In genomic region chr4:125314676-125315570, GRCh38 we compare ENCODE assay signal across 8 cellular contexts. TPM values are rescaled to one million over a fixed set of nuclear protein-coding genes. Genes with fewer than 3 reads are reported as not detected.
DNase-seq lines count a peak whose midpoint lies in the region; ATAC-seq, FAIRE-seq and TF ChIP-seq lines count a peak whose summit lies in the region.

TSS of gene FAT4 (plus strand) at chr4:125314955. CDS start at chr4:125316412, 1,457 bp downstream.

- TF ChIP-seq POLR2A in IMR-90 (IDR thresholded peaks at IDR 0.05; ENCODE audit: low read depth, low read length), result no peak; the same call in 1 of the 2 replicates

- DNase-seq in G401 (ENCODE audit: low spot score) (peak; percentile 45), IMR-90 (peak; percentile 97), RCC 7860 (ENCODE audit: low spot score) (peak; percentile 74), astrocyte (ENCODE audit: low read depth) (peak; percentile 97), heart right ventricle (peak; percentile 96 to 97), osteocyte (ENCODE audit: extremely low spot score, unreplicated experiment) (peak; percentile 99)
- no peak for DNase-seq in effector CD4-positive, alpha-beta T cell

- peak; percentile 65 for FAIRE-seq in RCC 7860 (lab: Jason Lieb, UNC)
- no peak for FAIRE-seq in astrocyte (lab: Jason Lieb, UNC)

- H3K4me1 ChIP-seq in IMR-90 (ENCODE audit: control insufficient read depth, insufficient read depth, low read length), result peaks cover 11% of the 10 kb centered on the region
- peaks cover 21% of the 10 kb centered on the region for H3K4me1 ChIP-seq in astrocyte (ENCODE audit: insufficient read depth, low read length)
- H3K4me1 ChIP-seq in heart right ventricle, result peaks cover 0 to 50% (median 30%) of the 10 kb centered on the region in 9 donors

- CTCF ChIA-PET in IMR-90 (lab: Yijun Ruan, JAX), result interaction anchor here (0.6 to 2.6 kb wide), 6 partner anchors 420 to 1812 kb away, joined by 3 to 9 read pairs (median 3); no protein-coding TSS in a partner anchor

- H3K27me3 ChIP-seq in IMR-90 (ENCODE audit: control insufficient read depth, insufficient read depth, low read length), result no peaks in the 10 kb centered on the region
- peaks cover 2% of the 10 kb centered on the region for H3K27me3 ChIP-seq in astrocyte (ENCODE audit: insufficient read depth, low read length)
- H3K27me3 ChIP-seq in heart right ventricle, result peaks cover 0 to 55% (median 0%) of the 10 kb centered on the region in 7 donors

- H2AK9ac ChIP-seq in IMR-90 (replicated peaks; ENCODE audit: low read depth, low read length, poor library complexity), result peak within 1 kb of the TSS; percentile 60

- H2BK5ac ChIP-seq in IMR-90 (ENCODE audit: low read depth, low read length, poor library complexity, severe bottlenecking), result peak within 1 kb of the TSS; percentile 76

- H4K5ac ChIP-seq in IMR-90 (ENCODE audit: low read depth, low read length), result peak within 1 kb of the TSS; percentile 83

- intact Hi-C loops in IMR-90 (cut with micrococcal nuclease) (loop anchor here (1.0 to 10.0 kb wide), 12 partner anchors 52 to 1092 kb away; no protein-coding TSS in a partner anchor), heart right ventricle (cut with DNase I) (loop anchor here in 9 of 10 donors (2.0 to 10.0 kb wide), 17 partner anchors 77 to 1290 kb away; no protein-coding TSS in a partner anchor)

- H4K20me1 ChIP-seq in IMR-90 (ENCODE audit: insufficient read depth, low read length) (peaks cover 6% of the 10 kb centered on the region; the same call in 1 of the 2 replicates), astrocyte (ENCODE audit: insufficient read depth, low read length) (peaks cover 7% of the 10 kb centered on the region)

- in situ Hi-C loops in G401 (cut with HindIII; ENCODE audit: low sequenced_read_pairs) (no loop called here), IMR-90 (cut with MboI; ENCODE audit: low sequenced_read_pairs) (loop anchor here (5.0 to 25.0 kb wide), 4 partner anchors 427 to 1292 kb away; no protein-coding TSS in a partner anchor)

- peak within 1 kb of the TSS; percentile 96 for H3K23ac ChIP-seq in IMR-90 (ENCODE audit: low read depth, low read length)

- TF ChIP-seq CTCF in IMR-90 (conservative IDR thresholded peaks at IDR 0.05; ENCODE audit: low read depth, low read length), result no peak
- no peak for TF ChIP-seq CTCF in astrocyte (IDR thresholded peaks at IDR 0.05; ENCODE audit: insufficient read depth, low read depth, low read length)
- TF ChIP-seq CTCF in heart right ventricle (IDR thresholded peaks at IDR 0.05), result peak in 5 of 9 donors; percentile 15 to 59 (median 59)
- peak; percentile 32 for TF ChIP-seq CTCF in osteocyte (IDR thresholded peaks at IDR 0.05)

- peak within 1 kb of the TSS; percentile 80 for H4K91ac ChIP-seq in IMR-90 (ENCODE audit: insufficient read depth, low read depth, low read length)

- peak within 1 kb of the TSS; percentile 79; the same call in 1 of the 2 replicates for H3K56ac ChIP-seq in IMR-90 (ENCODE audit: extremely low read depth, insufficient read depth, low read length)

- ATAC-seq in GM21786 (IDR thresholded peaks at IDR 0.05; ENCODE audit: unreplicated experiment) (peak; percentile 64), IMR-90 (ENCODE audit: low read depth) (peak; percentile 91), heart right ventricle (peak; percentile 92 to 97 (median 94))

- H3K79me1 ChIP-seq in IMR-90 (ENCODE audit: low read depth in 1 of 2, low read length in 2 of 2), result peaks cover 25 to 42% of the 10 kb centered on the region in 2 experiments

- H4K8ac ChIP-seq in IMR-90 (ENCODE audit: low read depth in 2 of 2, low read length in 2 of 2), result peak within 1 kb of the TSS; percentile 70 to 73

- H3K4me1 Mint-ChIP-seq in astrocyte (ENCODE audit: low read depth, unreplicated experiment) (peaks cover 8% of the 10 kb centered on the region), osteocyte (ENCODE audit: unreplicated experiment) (peaks cover 41% of the 10 kb centered on the region)

- H3K27ac Mint-ChIP-seq in astrocyte (ENCODE audit: unreplicated experiment) (peak within 1 kb of the TSS; percentile 88), osteocyte (ENCODE audit: unreplicated experiment) (peak within 1 kb of the TSS; percentile 90)

- H3K9me3 ChIP-seq in IMR-90 (ENCODE audit: control insufficient read depth, insufficient read depth, low read length) (peaks cover 3% of the 10 kb centered on the region; the same call in 1 of the 2 replicates), astrocyte (ENCODE audit: insufficient read depth, low read depth, low read length) (no peaks in the 10 kb centered on the region), heart right ventricle (peaks cover 0 to 10% (median 0%) of the 10 kb centered on the region in 11 donors)

- H3K27me3 Mint-ChIP-seq in astrocyte (ENCODE audit: low read depth, unreplicated experiment) (peaks cover 9% of the 10 kb centered on the region), osteocyte (ENCODE audit: unreplicated experiment) (peaks cover 17% of the 10 kb centered on the region)

- dilution Hi-C loops in IMR-90 (cut with HindIII; ENCODE audit: low sequenced_read_pairs, unreplicated experiment), result no loop called here

- peak within 1 kb of the TSS; percentile 81 for H3K14ac ChIP-seq in IMR-90 (replicated peaks; ENCODE audit: low read depth, low read length)

- H3K36me3 Mint-ChIP-seq in astrocyte (ENCODE audit: low read depth, unreplicated experiment) (peaks cover 8% of the 10 kb centered on the region), osteocyte (ENCODE audit: unreplicated experiment) (peaks cover 38% of the 10 kb centered on the region)

- H2BK20ac ChIP-seq in IMR-90 (ENCODE audit: low read depth, low read length), result peak within 1 kb of the TSS; percentile 81

- H2BK120ac ChIP-seq in IMR-90 (ENCODE audit: low read depth, low read length), result peak within 1 kb of the TSS; percentile 86

- no TSS peak for BruUV-seq in IMR-90 (replicated peaks; lab: Mats Ljungman, UMichigan)

- H2BK15ac ChIP-seq in IMR-90 (ENCODE audit: low read depth, low read length), result peak within 1 kb of the TSS; percentile 49; the same call in 1 of the 3 replicates

- peak within 1 kb of the TSS; percentile 52 for H3K18ac ChIP-seq in IMR-90 (ENCODE audit: low read depth, low read length)

- H3K36me3 ChIP-seq in IMR-90 (ENCODE audit: control insufficient read depth, insufficient read depth, low read length) (peaks cover 9% of the 10 kb centered on the region), astrocyte (ENCODE audit: insufficient read depth, low read length) (no peaks in the 10 kb centered on the region), heart right ventricle (peaks cover 0 to 14% (median 0%) of the 10 kb centered on the region in 9 donors)

- H3K4ac ChIP-seq in IMR-90 (ENCODE audit: low read depth, low read length), result peak within 1 kb of the TSS; percentile 83

- H3K9ac ChIP-seq in IMR-90 (ENCODE audit: low read depth, low read length), result peak within 1 kb of the TSS; percentile 88
- peak within 1 kb of the TSS; percentile 95 for H3K9ac ChIP-seq in astrocyte (ENCODE audit: low read length)

- peaks cover 16% of the 10 kb centered on the region for H3K9me1 ChIP-seq in IMR-90 (ENCODE audit: insufficient read depth, low read length)

- H3K27ac ChIP-seq in IMR-90 (ENCODE audit: insufficient read depth, low read length) (peak within 1 kb of the TSS; percentile 85), astrocyte (ENCODE audit: low read depth, low read length) (peak within 1 kb of the TSS; percentile 81), heart right ventricle (peak within 1 kb of the TSS; percentile 76 to 97 (median 94))

- POLR2A ChIA-PET in IMR-90 (lab: Charles Lee; ENCODE audit: unreplicated experiment), result interaction anchor here (0.5 kb wide), 1 partner anchor 577 kb away, joined by 3 read pairs; no protein-coding TSS in a partner anchor

- peak within 1 kb of the TSS; percentile 82 for H3K4me2 ChIP-seq in IMR-90 (ENCODE audit: low read depth, low read length)
- peak within 1 kb of the TSS; percentile 98 for H3K4me2 ChIP-seq in astrocyte (ENCODE audit: low read length)

- 0% methylated on average over 10 of the region's 68 CpGs; no CpG with 5 or more reads in 1 of the 2 experiments for WGBS in IMR-90 (ENCODE audit: extremely low coverage in 2 of 2, insufficient read length in 1 of 2), 2 experiments
- 0% methylated on average over 66 to 68 of the region's 68 CpGs for whole genome bisulfite sequencing in heart right ventricle, 2 donors

- peaks cover 8% of the 10 kb centered on the region for H3K9me3 Mint-ChIP-seq in astrocyte (ENCODE audit: unreplicated experiment)
- H3K9me3 Mint-ChIP-seq in osteocyte (ENCODE audit: unreplicated experiment), result peaks cover 4% of the 10 kb centered on the region

- H3K4me3 ChIP-seq in IMR-90 (ENCODE audit: insufficient read depth, low read depth, low read length), result peak within 1 kb of the TSS; percentile 57
- peak within 1 kb of the TSS; percentile 92 for H3K4me3 ChIP-seq in astrocyte (ENCODE audit: insufficient read depth, low read depth, low read length)
- peak within 1 kb of the TSS; percentile 83 to 97 (median 92) for H3K4me3 ChIP-seq in heart right ventricle

- H3K4me3 Mint-ChIP-seq in astrocyte (ENCODE audit: unreplicated experiment) (peak within 1 kb of the TSS; percentile 98), osteocyte (ENCODE audit: unreplicated experiment) (peak within 1 kb of the TSS; percentile 98)

- H2AFZ ChIP-seq in IMR-90 (replicated peaks; ENCODE audit: low read length, poor library complexity) (peak within 1 kb of the TSS; percentile 97), astrocyte (ENCODE audit: low read depth, low read length) (peak within 1 kb of the TSS; percentile 100)

- TF ChIP-seq RAD21 in IMR-90 (IDR thresholded peaks at IDR 0.05; ENCODE audit: low read length), result no peak

- H3K79me2 ChIP-seq in astrocyte (ENCODE audit: insufficient read depth, low read length), result no peaks in the 10 kb centered on the region

- H2AK5ac ChIP-seq in IMR-90 (ENCODE audit: low read depth, low read length), result 0 out of 2 replicates have a peak within 1 kb of the TSS, but pooled peaks have one; percentile 17

TF ChIP-seq in IMR-90, 13 proteins besides CTCF, POLR2A, EP300 and RAD21 (continues in another document):
- TF ChIP-seq MXI1 (IDR thresholded peaks at IDR 0.05; ENCODE audit: borderline replicate concordance, low read depth, low read length), result peak; percentile 77; the same call in 1 of the 2 replicates
- TF ChIP-seq MAFK (IDR thresholded peaks at IDR 0.05; ENCODE audit: low read depth, low read length), result no peak
- TF ChIP-seq RFX5 (IDR thresholded peaks at IDR 0.05; ENCODE audit: low read depth, low read length), result no peak
- no peak for TF ChIP-seq NFE2L2 (IDR thresholded peaks at IDR 0.05; ENCODE audit: low read depth, low read length)

RNA-seq across cellular contexts. Expression of gene FAT4, which starts in this region (rescaled TPM):
- total RNA-seq in G401 (2014; rRNA removed; shearing (Covaris generic)), result not detected in 2 replicates
- 35.6 and 37.5 TPM in 2 replicates for total RNA-seq in IMR-90 (2012; rRNA removed)
- polyA plus RNA-seq in IMR-90 (2012; rRNA removed), result 6.8 and 7.2 TPM in 2 replicates
- 2.6 and 3.1 TPM in 2 replicates for polyA plus RNA-seq in IMR-90 (2012; cell fraction: cytosol; rRNA removed)
- 3.5 and 10.2 TPM in 2 replicates for polyA plus RNA-seq in IMR-90 (2012; cell fraction: nucleus; rRNA removed; ENCODE audit: low replicate concordance)
- 7.4 and 8.0 TPM in 2 replicates for total RNA-seq in astrocyte
- total RNA-seq in heart right ventricle, result 10 to 100 TPM in 7 of 10 donors, 1 to 10 TPM in 3; 5.4 to 16.5 (median 11.6) TPM
- 1 to 10 TPM; 1.7 to 2.2 TPM for polyA plus RNA-seq in heart right ventricle
- 106 and 114 TPM in 2 replicates for total RNA-seq in osteocyte

Comparison
In these comparisons a context has a peak if more than half of its experiments do, and no peak if none do; other contexts are left out.
1. Peak in DNase-seq in G401; RNA of the gene not detected or under 1 TPM.
2. CTCF ChIP-seq: peak in heart right ventricle (5 of 9) and osteocyte (single experiment); none in IMR-90 (single experiment) and astrocyte (single experiment).
3. Peak in every context shown above with its lines, with median percentiles within 50 percentile points of each other: ATAC-seq, H3K27ac ChIP-seq and H3K4me3 ChIP-seq.